Comparison of ENCODE assay signal across 13 cellular contexts in the genomic region with DNA sequence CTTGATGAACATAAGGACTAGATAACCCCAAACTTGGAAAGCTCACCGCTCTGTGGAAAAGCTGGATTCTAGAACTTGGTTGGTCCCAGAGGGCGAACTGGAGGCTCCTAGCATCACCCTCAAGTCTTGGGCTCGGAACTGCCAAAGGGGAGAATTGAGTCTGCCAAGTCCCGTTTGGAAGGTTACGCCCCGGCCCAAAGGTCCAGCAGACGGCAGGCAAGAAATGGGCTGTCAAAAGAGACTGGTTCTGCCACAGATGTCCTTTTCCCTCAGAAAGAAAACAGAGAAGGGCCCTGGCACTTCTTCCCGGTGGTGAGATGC.
DNase-seq lines count a peak whose midpoint lies in the region; ATAC-seq and TF ChIP-seq lines count a peak whose summit lies in the region.
"Had no signal": no experiment of that assay in that cellular context is flagged by ENCODE, and none has a peak within 500 bp of the region (broad histone marks: within the 10 kb centered on the region; RNA-seq: fewer than 3 reads in every experiment).

No MANE protein-coding gene starts in this region.

- H3K4me1 ChIP-seq in DND-41 (ENCODE audit: insufficient read depth, low read length) (peaks cover 91% of the 10 kb centered on the region), MM.1S (ENCODE audit: low read length) (peaks cover 74% of the 10 kb centered on the region), osteoblast (ENCODE audit: insufficient read depth, low read length) (peaks cover 35% of the 10 kb centered on the region)

- H3K79me2 ChIP-seq in DND-41 (ENCODE audit: insufficient read depth, low read length) = peaks cover 13% of the 10 kb centered on the region
- peaks cover 12% of the 10 kb centered on the region for H3K79me2 ChIP-seq in MM.1S (ENCODE audit: low read length)
- H3K79me2 ChIP-seq in osteoblast (ENCODE audit: insufficient read depth, low read length) = no peaks in the 10 kb centered on the region

- H4K20me1 ChIP-seq in DND-41 (ENCODE audit: insufficient read depth, low read length) (no peaks in the 10 kb centered on the region), MM.1S (ENCODE audit: insufficient read depth, low read length) (no peaks in the 10 kb centered on the region), osteoblast (ENCODE audit: insufficient read depth, low read length) (no peaks in the 10 kb centered on the region)

- H3K27ac Mint-ChIP-seq in endothelial cell (ENCODE audit: unreplicated experiment) = peak overlapping the region; percentile 97
- H3K27ac Mint-ChIP-seq: activated B cell treated with CpG ODN at 0.5 μM for 24 hours; T-helper 2 cell treated with Interferon-gamma antibody and Interleukin-4, amounts not matched to agents 5 μg/mL and 100 μg/mL, for 36 hours had no signal

- H3K4me3 ChIP-seq in DND-41 (ENCODE audit: low read depth in 1 of 2, low read length in 2 of 2) (no peak overlapping the region), MM.1S (ENCODE audit: low read length) (no peak overlapping the region), osteoblast (ENCODE audit: insufficient read depth, low read length) (no peak overlapping the region)

- peaks cover 29% of the 10 kb centered on the region for H3K4me1 Mint-ChIP-seq in endothelial cell (ENCODE audit: unreplicated experiment)

- H3K9me2 ChIP-seq in MM.1S (replicated peaks; ENCODE audit: insufficient read depth, low read length) = no peaks in the 10 kb centered on the region

- no peak for ATAC-seq in DND-41 (ENCODE audit: insufficient read depth, low read depth)
- no peak for ATAC-seq in HG02610 (IDR thresholded peaks at IDR 0.05; ENCODE audit: unreplicated experiment)
- ATAC-seq: activated naive CD4-positive, alpha-beta T cell treated with anti-CD3 and anti-CD28 coated beads, Interleukin-2, amount 50 U/mL, for 72 hours had no signal

- peaks cover 3% of the 10 kb centered on the region for H3K36me3 Mint-ChIP-seq in endothelial cell (ENCODE audit: low read depth, unreplicated experiment)

- peak overlapping the region; percentile 80 for H3K4me3 Mint-ChIP-seq in endothelial cell (ENCODE audit: unreplicated experiment)
- H3K4me3 Mint-ChIP-seq: activated B cell treated with CpG ODN at 0.5 μM for 24 hours; activated T-cell treated with anti-CD3 and anti-CD28 coated beads, Interleukin-2, amount 50 U/mL, for 4 hours; T-helper 2 cell treated with Interferon-gamma antibody and Interleukin-4, amounts not matched to agents 5 μg/mL and 100 μg/mL, for 36 hours had no signal

- H3K27ac ChIP-seq in DND-41 (ENCODE audit: low read length) (peak overlapping the region; percentile 97), MM.1S (ENCODE audit: low read length) (peak overlapping the region; percentile 81), osteoblast (ENCODE audit: low read depth, low read length) (no peak overlapping the region), substantia nigra (ENCODE audit: low read depth, low read length, poor library complexity, severe bottlenecking) (no peak overlapping the region)

- H3K9me3 ChIP-seq in DND-41 (ENCODE audit: insufficient read depth, low read length, severe bottlenecking) (no peaks in the 10 kb centered on the region), MM.1S (replicated peaks; ENCODE audit: insufficient read depth, low read length) (no peaks in the 10 kb centered on the region), osteoblast (ENCODE audit: low read depth, low read length) (no peaks in the 10 kb centered on the region)

- H3K27me3 ChIP-seq in DND-41 (ENCODE audit: insufficient read depth, low read length, poor library complexity) = no peaks in the 10 kb centered on the region
- no peaks in the 10 kb centered on the region for H3K27me3 ChIP-seq in MM.1S (replicated peaks; ENCODE audit: insufficient read depth, low read length)
- no peaks in the 10 kb centered on the region for H3K27me3 ChIP-seq in osteoblast (ENCODE audit: insufficient read depth, low read length)

- no peaks in the 10 kb centered on the region for H3K36me3 ChIP-seq in DND-41 (ENCODE audit: insufficient read depth, low read length)
- H3K36me3 ChIP-seq in MM.1S (replicated peaks; ENCODE audit: insufficient read depth, low read length) = no peaks in the 10 kb centered on the region
- no peaks in the 10 kb centered on the region for H3K36me3 ChIP-seq in osteoblast (ENCODE audit: insufficient read depth, low read length)

- no peak for TF ChIP-seq CTCF in DND-41 (IDR thresholded peaks at IDR 0.05; ENCODE audit: borderline replicate concordance, extremely low read depth, low read length, poor library complexity, severe bottlenecking)
- TF ChIP-seq CTCF in MM.1S (IDR thresholded peaks at IDR 0.05; ENCODE audit: low read length) = no peak
- no peak for TF ChIP-seq CTCF in endothelial cell (IDR thresholded peaks at IDR 0.05; ENCODE audit: unreplicated experiment)
- no peak for TF ChIP-seq CTCF in osteoblast (IDR thresholded peaks at IDR 0.05; ENCODE audit: extremely low read depth, low read depth, low read length)

- peaks cover 60% of the 10 kb centered on the region for H3F3A ChIP-seq in MM.1S (ENCODE audit: insufficient read depth, low read length)

- H3K9ac ChIP-seq in DND-41 (ENCODE audit: low read depth, low read length) = peak overlapping the region; percentile 66
- no peak overlapping the region for H3K9ac ChIP-seq in MM.1S (ENCODE audit: low read length)

- peaks cover 10% of the 10 kb centered on the region for H3K27me3 Mint-ChIP-seq in endothelial cell (ENCODE audit: unreplicated experiment)

- no peak overlapping the region for H2AFZ ChIP-seq in DND-41 (ENCODE audit: low read depth, low read length)
- H2AFZ ChIP-seq in MM.1S (ENCODE audit: low read length) = no peak overlapping the region
- peak overlapping the region; percentile 24 for H2AFZ ChIP-seq in osteoblast (ENCODE audit: low read length)

- DNase-seq in DND-41 = no peak
- DNase-seq in MM.1S = no peak
- no peak for DNase-seq in endothelial cell (ENCODE audit: low spot score)
- DNase-seq in osteoblast (ENCODE audit: insufficient read length, low spot score, missing footprints) = no peak
- DNase-seq in dermis blood vessel endothelial cell = no peak
- DNase-seq in substantia nigra (lab: John Stamatoyannopoulos, UW) = no peak
- DNase-seq: activated B cell treated with CpG ODN at 0.5 μM for 24 hours, NCI-H1092 treated with DMSO at 0.1 percent for 48 hours, occipital lobe had no signal

- no peak overlapping the region for H3K4me2 ChIP-seq in DND-41 (ENCODE audit: insufficient read depth, low read length)
- H3K4me2 ChIP-seq in MM.1S (ENCODE audit: low read depth, low read length) = no peak overlapping the region
- H3K4me2 ChIP-seq in osteoblast (ENCODE audit: insufficient read depth, low read length) = no peak overlapping the region

- H3K9me3 Mint-ChIP-seq in endothelial cell (ENCODE audit: unreplicated experiment) = no peaks in the 10 kb centered on the region
- H3K9me3 Mint-ChIP-seq: activated B cell treated with CpG ODN at 0.5 μM for 24 hours; activated naive CD4-positive, alpha-beta T cell treated with anti-CD3 and anti-CD28 coated beads, Interleukin-2, amount 50 U/mL, for 72 hours; activated T-cell treated with anti-CD3 and anti-CD28 coated beads, Interleukin-2, amount 50 U/mL, for 4 hours; T-helper 2 cell treated with Interferon-gamma antibody and Interleukin-4, amounts not matched to agents 5 μg/mL and 100 μg/mL, for 36 hours had no signal

Comparison
In these comparisons a context has a peak if more than half of its experiments do, and no peak if none do; other contexts are left out.
1. H3K27ac ChIP-seq: peak in DND-41 (single experiment) and MM.1S (single experiment); none in osteoblast (single experiment) and substantia nigra (single experiment).